Comparison of ENCODE assay signal across 18 cellular contexts in the genomic region with DNA sequence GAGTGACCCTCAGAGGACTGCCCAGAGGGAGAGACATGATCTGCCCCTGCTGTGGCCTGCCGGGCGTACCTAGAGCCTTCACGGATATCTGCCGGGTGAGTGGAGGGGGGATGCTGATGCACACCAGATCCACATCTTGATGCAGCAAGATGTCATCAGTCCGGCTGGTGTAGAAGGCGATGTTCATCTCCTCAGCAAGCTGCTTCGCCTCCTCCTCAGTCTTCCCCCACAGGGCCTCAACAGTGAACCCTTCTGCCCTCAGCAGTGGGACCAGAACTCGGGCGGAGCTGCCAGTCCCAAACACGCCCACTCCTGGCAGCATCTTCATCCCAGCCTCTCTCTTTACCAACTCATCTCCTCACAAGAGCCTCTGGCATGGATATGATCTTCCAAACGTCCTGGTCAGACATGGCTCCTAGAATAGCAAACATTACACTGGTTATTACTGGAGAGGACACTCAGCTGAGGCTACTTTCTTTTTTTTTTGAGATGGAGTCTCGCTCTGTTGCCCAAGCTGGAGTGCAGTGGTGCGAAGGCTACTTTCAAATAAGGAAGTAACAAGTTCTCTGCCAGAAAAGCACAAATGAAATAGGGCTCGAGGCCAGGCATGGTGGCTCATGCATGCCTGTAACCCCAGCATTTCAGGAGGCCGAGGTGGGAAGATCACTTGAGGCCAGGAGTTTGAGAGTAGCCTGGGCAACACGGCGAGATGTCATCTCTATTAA. TPM values are rescaled to one million over a fixed set of nuclear protein-coding genes. Genes with fewer than 3 reads are reported as not detected.
A peak's percentile ranks its signal among the peaks of the same experiment; 100 is the strongest.
DNase-seq lines count a peak whose midpoint lies in the region; ATAC-seq and FAIRE-seq lines count a peak whose summit lies in the region.
"Had no signal": no experiment of that assay in that cellular context is flagged by ENCODE, and none has a peak within 500 bp of the region (broad histone marks: within the 10 kb centered on the region; RNA-seq: fewer than 3 reads in every experiment).

No MANE protein-coding gene starts in this region.

- no peaks in the 10 kb centered on the region for H3K27me3 Mint-ChIP-seq in activated naive CD4-positive, alpha-beta T cell treated with anti-CD3 and anti-CD28 coated beads, Interleukin-2, amount 10 ng/mL, durations not matched to agents 7 days and 5 days
- H3K27me3 Mint-ChIP-seq in activated naive CD4-positive, alpha-beta T cell treated with anti-CD3 and anti-CD28 coated beads for 36 hours (ENCODE audit: low read depth) = no peaks in the 10 kb centered on the region
- H3K27me3 Mint-ChIP-seq in stimulated activated memory B cell treated with anti-CD40 and anti-IgM and Interleukin-4, amounts not matched to agents 10 μg/mL and 1 μg/mL and 100 μg/mL, for 72 hours = no peaks in the 10 kb centered on the region

- intact Hi-C loops in activated naive CD4-positive, alpha-beta T cell treated with anti-CD3 and anti-CD28 coated beads for 36 hours (cut with micrococcal nuclease) = no loop called here

- FAIRE-seq in HTR-8/SVneo (lab: Jason Lieb, UNC) = peak; percentile 36
- FAIRE-seq: RCC 7860 had no signal

- peak overlapping the region; percentile 87 for H3K27ac Mint-ChIP-seq in activated naive CD4-positive, alpha-beta T cell treated with anti-CD3 and anti-CD28 coated beads, Interleukin-2, amount 10 ng/mL, durations not matched to agents 7 days and 5 days
- no peak overlapping the region for H3K27ac Mint-ChIP-seq in activated naive CD4-positive, alpha-beta T cell treated with anti-CD3 and anti-CD28 coated beads for 36 hours
- H3K27ac Mint-ChIP-seq in stimulated activated memory B cell treated with anti-CD40 and anti-IgM and Interleukin-4, amounts not matched to agents 10 μg/mL and 1 μg/mL and 100 μg/mL, for 72 hours = peak overlapping the region; percentile 76
- H3K27ac Mint-ChIP-seq: activated T-helper 2 cell treated with anti-CD3 and anti-CD28 coated beads, Interferon-gamma antibody, Interleukin-2, Interleukin-4, amounts not matched to agents 10 μg/mL and 5 μg/mL and 100 μg/mL, durations not matched to agents 14 hours and 24 hours and 36 hours had no signal

- no peak overlapping the region for H3K4me3 Mint-ChIP-seq in activated naive CD4-positive, alpha-beta T cell treated with anti-CD3 and anti-CD28 coated beads, Interleukin-2, amount 10 ng/mL, durations not matched to agents 7 days and 5 days
- no peak overlapping the region for H3K4me3 Mint-ChIP-seq in activated naive CD4-positive, alpha-beta T cell treated with anti-CD3 and anti-CD28 coated beads for 36 hours
- H3K4me3 Mint-ChIP-seq in stimulated activated memory B cell treated with anti-CD40 and anti-IgM and Interleukin-4, amounts not matched to agents 10 μg/mL and 1 μg/mL and 100 μg/mL, for 72 hours = peak overlapping the region; percentile 2

- CTCF ChIA-PET in activated naive CD4-positive, alpha-beta T cell treated with anti-CD3 and anti-CD28 coated beads, Interleukin-2, amount 10 ng/mL, durations not matched to agents 7 days and 5 days (lab: Charles Lee) = interaction anchor here (1.0 kb wide), 1 partner anchor 13 kb away, joined by 3 read pairs; no protein-coding TSS in a partner anchor
- CTCF ChIA-PET in activated naive CD4-positive, alpha-beta T cell treated with anti-CD3 and anti-CD28 coated beads for 36 hours (lab: Charles Lee) = no interaction called here

- H3K4me1 Mint-ChIP-seq in activated naive CD4-positive, alpha-beta T cell treated with anti-CD3 and anti-CD28 coated beads, Interleukin-2, amount 10 ng/mL, durations not matched to agents 7 days and 5 days = peaks cover 20% of the 10 kb centered on the region
- H3K4me1 Mint-ChIP-seq in activated naive CD4-positive, alpha-beta T cell treated with anti-CD3 and anti-CD28 coated beads for 36 hours (ENCODE audit: low read depth) = peaks cover 10% of the 10 kb centered on the region
- peaks cover 19% of the 10 kb centered on the region for H3K4me1 Mint-ChIP-seq in stimulated activated memory B cell treated with anti-CD40 and anti-IgM and Interleukin-4, amounts not matched to agents 10 μg/mL and 1 μg/mL and 100 μg/mL, for 72 hours

- H3K9me3 Mint-ChIP-seq in activated naive CD4-positive, alpha-beta T cell treated with anti-CD3 and anti-CD28 coated beads, Interleukin-2, amount 10 ng/mL, durations not matched to agents 7 days and 5 days = no peaks in the 10 kb centered on the region
- H3K9me3 Mint-ChIP-seq in activated naive CD4-positive, alpha-beta T cell treated with anti-CD3 and anti-CD28 coated beads for 36 hours = no peaks in the 10 kb centered on the region
- H3K9me3 Mint-ChIP-seq in stimulated activated memory B cell treated with anti-CD40 and anti-IgM and Interleukin-4, amounts not matched to agents 10 μg/mL and 1 μg/mL and 100 μg/mL, for 72 hours = no peaks in the 10 kb centered on the region
- H3K9me3 Mint-ChIP-seq: activated T-helper 2 cell treated with anti-CD3 and anti-CD28 coated beads, Interferon-gamma antibody, Interleukin-2, Interleukin-4, amounts not matched to agents 10 μg/mL and 5 μg/mL and 100 μg/mL, durations not matched to agents 14 hours and 24 hours and 36 hours had no signal

- ATAC-seq in stimulated activated memory B cell treated with anti-CD40 and anti-IgM and Interleukin-4, amounts not matched to agents 10 μg/mL and 1 μg/mL and 100 μg/mL, for 72 hours = peak; percentile 85

- peaks cover 16% of the 10 kb centered on the region for H3K36me3 Mint-ChIP-seq in activated naive CD4-positive, alpha-beta T cell treated with anti-CD3 and anti-CD28 coated beads, Interleukin-2, amount 10 ng/mL, durations not matched to agents 7 days and 5 days
- H3K36me3 Mint-ChIP-seq in activated naive CD4-positive, alpha-beta T cell treated with anti-CD3 and anti-CD28 coated beads for 36 hours (ENCODE audit: low read depth) = peaks cover 2% of the 10 kb centered on the region
- H3K36me3 Mint-ChIP-seq in stimulated activated memory B cell treated with anti-CD40 and anti-IgM and Interleukin-4, amounts not matched to agents 10 μg/mL and 1 μg/mL and 100 μg/mL, for 72 hours = peaks cover 29% of the 10 kb centered on the region

- no peak for DNase-seq in activated naive CD4-positive, alpha-beta T cell treated with anti-CD3 and anti-CD28 coated beads, Interleukin-2, amount 10 ng/mL, durations not matched to agents 7 days and 5 days
- DNase-seq in activated naive CD4-positive, alpha-beta T cell treated with anti-CD3 and anti-CD28 coated beads for 36 hours = no peak
- DNase-seq in HTR-8/SVneo (ENCODE audit: insufficient read length, low spot score) = no peak
- peak; percentile 34 for DNase-seq in germinal center (ENCODE audit: low spot score)
- DNase-seq in cerebellum (ENCODE audit: low spot score) = no peak
- no peak for DNase-seq in activated CD8-positive, alpha-beta memory T cell treated with anti-CD3 and anti-CD28 coated beads for 24 hours
- DNase-seq in HuH-7 (ENCODE audit: low spot score) = no peak
- DNase-seq: activated CD4-positive, alpha-beta T cell treated with anti-CD3 and anti-CD28 coated beads for 48 hours; effector CD4-positive, alpha-beta T cell; glutamatergic neuron; NCI-H146; NCI-H524 treated with DMSO at 0.1 percent for 48 hours; occipital lobe; transverse colon had no signal

RNA-seq across cellular contexts. Expression of a gene that starts 18.9 kb away (rescaled TPM):
- total RNA-seq in activated naive CD4-positive, alpha-beta T cell treated with anti-CD3 and anti-CD28 coated beads for 36 hours = 1 to 10 TPM; 3.2 to 3.6 TPM
- total RNA-seq in cerebellum = 1.4 TPM
- total RNA-seq: A673 had no signal

RNA-seq across cellular contexts. Expression of a gene that starts 19.0 kb away (rescaled TPM):
- total RNA-seq in activated naive CD4-positive, alpha-beta T cell treated with anti-CD3 and anti-CD28 coated beads for 36 hours = 1 to 10 TPM; 6.7 to 7.3 TPM
- 10.1 TPM for total RNA-seq in cerebellum

RNA-seq across cellular contexts. Expression of a gene that starts 24.8 kb away (rescaled TPM):
- 1 to 10 TPM; 7.3 to 8.4 TPM for total RNA-seq in activated naive CD4-positive, alpha-beta T cell treated with anti-CD3 and anti-CD28 coated beads for 36 hours
- total RNA-seq in cerebellum = 8.6 TPM

RNA-seq across cellular contexts. Expression of a gene that starts 25.5 kb away (rescaled TPM):
- total RNA-seq in activated naive CD4-positive, alpha-beta T cell treated with anti-CD3 and anti-CD28 coated beads for 36 hours = 10 to 100 TPM; 49.2 to 54.9 TPM
- 17.7 TPM for total RNA-seq in cerebellum

RNA-seq across cellular contexts. Expression of a gene that starts 33.6 kb away (rescaled TPM):
- 1 to 10 TPM; 7.3 to 8.2 TPM for total RNA-seq in activated naive CD4-positive, alpha-beta T cell treated with anti-CD3 and anti-CD28 coated beads for 36 hours
- 49.3 TPM for total RNA-seq in cerebellum
